Comparison of ENCODE assay signal across 8 cellular contexts in the genomic region with DNA sequence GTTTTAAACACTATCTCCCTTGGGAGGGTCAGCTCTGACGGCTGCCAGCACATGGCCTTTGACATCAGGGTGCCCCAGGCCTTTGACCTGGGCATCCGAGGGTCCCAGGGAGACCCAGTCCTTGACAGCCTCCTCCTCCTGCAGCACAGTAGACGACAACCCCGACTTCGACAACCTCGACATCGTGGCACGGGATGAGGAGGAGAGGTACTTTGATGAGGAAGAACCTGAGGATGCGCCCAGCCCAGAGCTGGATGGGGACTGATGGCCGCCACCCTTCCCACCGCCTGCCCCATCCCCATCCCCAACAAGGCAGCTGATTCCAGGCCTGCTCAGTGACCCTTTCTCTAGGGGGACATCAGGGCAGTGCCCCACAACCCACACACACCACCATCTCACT. TPM values are rescaled to one million over a fixed set of nuclear protein-coding genes. Genes with fewer than 3 reads are reported as not detected.
DNase-seq lines count a peak whose midpoint lies in the region; ATAC-seq, FAIRE-seq and TF ChIP-seq lines count a peak whose summit lies in the region.
"Had no signal": no experiment of that assay in that cellular context is flagged by ENCODE, and none has a peak within 500 bp of the region (broad histone marks: within the 10 kb centered on the region; RNA-seq: fewer than 3 reads in every experiment).

No MANE protein-coding gene starts in this region.

- H3K27ac ChIP-seq in PC-3 (ENCODE audit: low read length): peak overlapping the region; percentile 97
- H3K27ac ChIP-seq in coronary artery: peak overlapping the region; percentile 87 to 95
- H3K27ac ChIP-seq in sigmoid colon: peak overlapping the region; percentile 79 to 90 (median 86)

- no peak for DNase-seq in PC-3
- no peak for DNase-seq in coronary artery (ENCODE audit: low spot score)
- no peak for DNase-seq in sigmoid colon
- DNase-seq in GM19239 (ENCODE audit: insufficient read length, low spot score): no peak
- DNase-seq in midbrain (lab: John Stamatoyannopoulos, UW): no peak

- ATAC-seq in PC-3 (no peak), HG02970 (IDR thresholded peaks at IDR 0.05; ENCODE audit: low FRiP score, unreplicated experiment) (no peak)

- H3K4me3 ChIP-seq in PC-3 (ENCODE audit: low read length) (no peak overlapping the region), coronary artery (no peak overlapping the region), sigmoid colon (no peak overlapping the region)

- TF ChIP-seq CTCF in PC-3 (conservative IDR thresholded peaks at IDR 0.05; ENCODE audit: low read depth, low read length): no peak
- TF ChIP-seq CTCF in coronary artery (IDR thresholded peaks at IDR 0.05): no peak
- no peak for TF ChIP-seq CTCF in sigmoid colon (IDR thresholded peaks at IDR 0.05)

- BruUV-seq in PC-3 (replicated peaks; lab: Mats Ljungman, UMichigan): no TSS peak

- H3K4me1 ChIP-seq in PC-3 (ENCODE audit: insufficient read depth, low read length): peaks cover 57% of the 10 kb centered on the region
- peaks cover 0 to 61% (median 56%) of the 10 kb centered on the region in 4 donors for H3K4me1 ChIP-seq in sigmoid colon

- H3K9ac ChIP-seq in PC-3 (ENCODE audit: low read length): peak overlapping the region; percentile 79; the same call in 1 of the 2 replicates

- H3K4me2 ChIP-seq in PC-3 (ENCODE audit: low read length): no peak overlapping the region

- FAIRE-seq in GM19239 (lab: Jason Lieb, UNC): no peak
- FAIRE-seq: endometrium, TTC549 had no signal

- H3F3A ChIP-seq in PC-3 (ENCODE audit: low read length, unreplicated experiment): peaks cover 7% of the 10 kb centered on the region

- TF ChIP-seq EP300 in sigmoid colon (IDR thresholded peaks at IDR 0.05): no peak

- peaks cover 6% of the 10 kb centered on the region for H3K79me2 ChIP-seq in PC-3 (ENCODE audit: low read length)

- H3K36me3 ChIP-seq in PC-3 (ENCODE audit: low read depth, low read length) (peaks cover 3% of the 10 kb centered on the region; the same call in 1 of the 2 replicates), sigmoid colon (peaks cover 0 to 46% (median 28%) of the 10 kb centered on the region in 4 donors)

- CTCF ChIA-PET in PC-3 (lab: Charles Lee): interaction anchor here (0.8 kb wide), 1 partner anchor 30 kb away, joined by 3 read pairs; no protein-coding TSS in a partner anchor

- H3K9me2 ChIP-seq in PC-3 (replicated peaks; ENCODE audit: low read length): no peaks in the 10 kb centered on the region

- no peaks in the 10 kb centered on the region for H3K27me3 ChIP-seq in PC-3 (ENCODE audit: low read length)
- no peaks in the 10 kb centered on the region for H3K27me3 ChIP-seq in sigmoid colon

- H2AFZ ChIP-seq in PC-3 (ENCODE audit: low read length): no peak overlapping the region

- intact Hi-C loops in PC-3 (cut with micrococcal nuclease): no loop called here
- intact Hi-C loops in sigmoid colon (cut with DNase I): no loop called here

- 91% methylated on average over 11 of the region's 11 CpGs for WGBS in sigmoid colon, 2 donors

- H3K9me3 ChIP-seq in PC-3 (ENCODE audit: low read length) (no peaks in the 10 kb centered on the region), sigmoid colon (no peaks in the 10 kb centered on the region)

- TF ChIP-seq POLR2A in sigmoid colon (IDR thresholded peaks at IDR 0.05): no peak

- POLR2A ChIA-PET in PC-3 (lab: Charles Lee; ENCODE audit: unreplicated experiment): no interaction called here

- H4K20me1 ChIP-seq in PC-3 (ENCODE audit: low read length): no peaks in the 10 kb centered on the region

RNA-seq across cellular contexts. Expression of a gene that starts 12.5 kb away (rescaled TPM):
- 18.3 and 18.4 TPM in 2 replicates for total RNA-seq in PC-3 (2014; rRNA removed)
- 10 to 100 TPM in 1 of 4 donors, 1 to 10 TPM in 3; 8.7 to 16.6 (median 9.2) TPM for total RNA-seq in sigmoid colon
- 10 to 100 TPM; 11.3 to 23.1 (median 15.6) TPM for polyA plus RNA-seq in sigmoid colon

RNA-seq across cellular contexts. Expression of a gene that starts 31.3 kb away (rescaled TPM):
- 16.4 and 23.4 TPM in 2 replicates for total RNA-seq in PC-3 (2014; rRNA removed)
- 10 to 100 TPM; 16.4 to 27.1 (median 18.1) TPM for total RNA-seq in sigmoid colon
- 10 to 100 TPM in 1 of 3 donors, 1 to 10 TPM in 2; 6.5 to 25.0 (median 7.2) TPM for polyA plus RNA-seq in sigmoid colon

RNA-seq across cellular contexts. Expression of a gene that starts 41.5 kb away (rescaled TPM):
- 3.8 and 4.4 TPM in 2 replicates for total RNA-seq in PC-3 (2014; rRNA removed)
- total RNA-seq in sigmoid colon: 10 to 100 TPM in 3 of 4 donors, 1 to 10 TPM in 1; 7.5 to 14.5 (median 13.6) TPM
- polyA plus RNA-seq in sigmoid colon: 10 to 100 TPM in 1 of 3 donors, 1 to 10 TPM in 2; 7.2 to 10.1 (median 8.4) TPM

RNA-seq across cellular contexts. Expression of a gene that starts 53.9 kb away (rescaled TPM):
- total RNA-seq in PC-3 (2014; rRNA removed) (2.4 and 3.6 TPM in 2 replicates), sigmoid colon (10 to 100 TPM; 13.6 to 47.1 (median 22.6) TPM)
- 1 to 10 TPM in 2 of 3 donors, under 1 TPM in 1; 0.46 to 9.6 (median 5.8) TPM for polyA plus RNA-seq in sigmoid colon

RNA-seq across cellular contexts. Expression of a gene that starts 58.3 kb away (rescaled TPM):
- total RNA-seq in PC-3 (2014; rRNA removed): 158 and 198 TPM in 2 replicates
- total RNA-seq in sigmoid colon: 100 to 1,000 TPM; 120 to 153 (median 130) TPM
- polyA plus RNA-seq in sigmoid colon: 100 to 1,000 TPM in 1 of 3 donors, 10 to 100 TPM in 2; 61.9 to 133 (median 65.0) TPM
